Comparison of ENCODE assay signal across 1 cellular context in the genomic region with DNA sequence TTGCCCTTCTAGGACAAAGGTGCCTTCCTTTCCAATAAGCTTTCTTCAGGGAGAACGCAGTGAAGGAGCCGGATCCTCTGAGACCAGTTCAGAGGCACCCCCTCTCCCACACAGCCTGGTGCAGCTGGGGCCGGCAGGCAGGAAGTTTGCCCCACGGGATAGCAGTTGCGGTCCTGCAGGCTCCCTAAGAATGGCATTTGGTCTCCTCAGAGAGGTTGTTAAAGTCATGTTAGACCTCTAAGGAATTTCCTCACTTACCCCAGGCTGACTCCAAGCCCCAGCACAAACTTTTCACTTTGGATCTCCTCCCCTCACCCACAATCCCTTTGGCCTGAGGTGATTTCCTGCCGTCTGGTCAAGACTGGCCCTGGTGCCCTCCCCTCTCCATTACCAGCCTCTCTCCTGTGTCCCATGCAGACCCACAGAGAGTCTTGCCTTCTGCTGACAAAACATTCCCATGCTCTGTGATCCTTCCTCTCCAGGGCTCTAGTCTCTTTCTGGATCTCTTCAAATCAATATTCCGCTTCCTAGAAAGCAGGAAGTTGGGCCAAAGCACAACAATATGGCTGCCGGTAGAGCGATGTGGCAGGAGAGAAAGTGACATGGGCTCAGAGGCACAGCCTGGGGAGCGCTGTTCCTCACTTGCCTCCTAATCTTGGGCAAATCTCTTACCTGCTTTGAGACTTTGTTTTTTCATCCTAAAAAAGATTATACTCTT.
TF ChIP-seq lines count a peak whose summit lies in the region.

No MANE protein-coding gene starts in this region.

TF ChIP-seq in SK-N-SH treated with all-trans-retinoic acid at 6 μM for 48 hours, 23 proteins besides CTCF, POLR2A, EP300 and RAD21 (continued from another document):
- TF ChIP-seq, protein P1, sequence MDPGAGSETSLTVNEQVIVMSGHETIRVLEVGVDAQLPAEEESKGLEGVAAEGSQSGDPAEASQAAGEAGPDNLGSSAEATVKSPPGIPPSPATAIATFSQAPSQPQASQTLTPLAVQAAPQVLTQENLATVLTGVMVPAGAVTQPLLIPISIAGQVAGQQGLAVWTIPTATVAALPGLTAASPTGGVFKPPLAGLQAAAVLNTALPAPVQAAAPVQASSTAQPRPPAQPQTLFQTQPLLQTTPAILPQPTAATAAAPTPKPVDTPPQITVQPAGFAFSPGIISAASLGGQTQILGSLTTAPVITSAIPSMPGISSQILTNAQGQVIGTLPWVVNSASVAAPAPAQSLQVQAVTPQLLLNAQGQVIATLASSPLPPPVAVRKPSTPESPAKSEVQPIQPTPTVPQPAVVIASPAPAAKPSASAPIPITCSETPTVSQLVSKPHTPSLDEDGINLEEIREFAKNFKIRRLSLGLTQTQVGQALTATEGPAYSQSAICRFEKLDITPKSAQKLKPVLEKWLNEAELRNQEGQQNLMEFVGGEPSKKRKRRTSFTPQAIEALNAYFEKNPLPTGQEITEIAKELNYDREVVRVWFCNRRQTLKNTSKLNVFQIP (CRISPR knock-in tag; IDR thresholded peaks at IDR 0.05; ENCODE audit: borderline replicate concordance, low read depth), result no peak
- TF ChIP-seq GLIS3 (CRISPR knock-in tag; IDR thresholded peaks at IDR 0.05) (no peak), ZFP3 (CRISPR knock-in tag; IDR thresholded peaks at IDR 0.05) (no peak), ISL1 (CRISPR knock-in tag; IDR thresholded peaks at IDR 0.05) (no peak), TCF4 (CRISPR knock-in tag; IDR thresholded peaks at IDR 0.05; ENCODE audit: borderline replicate concordance) (no peak), ZNF565 (CRISPR knock-in tag; conservative IDR thresholded peaks at IDR 0.05; ENCODE audit: low read depth) (no peak), PPARA (CRISPR knock-in tag; IDR thresholded peaks at IDR 0.05; ENCODE audit: borderline replicate concordance) (no peak), RARB (CRISPR knock-in tag; IDR thresholded peaks at IDR 0.05) (no peak), BACH2 (CRISPR knock-in tag; IDR thresholded peaks at IDR 0.05; ENCODE audit: borderline replicate concordance) (no peak), ZFP30 (CRISPR knock-in tag; IDR thresholded peaks at IDR 0.05) (no peak), ZNF8 (CRISPR knock-in tag; IDR thresholded peaks at IDR 0.05) (no peak), CSDC2 (CRISPR knock-in tag; IDR thresholded peaks at IDR 0.05) (no peak), ZC3H10 (CRISPR knock-in tag; IDR thresholded peaks at IDR 0.05) (no peak), SNAI2 (CRISPR knock-in tag; IDR thresholded peaks at IDR 0.05) (no peak), ESRRG (CRISPR knock-in tag; IDR thresholded peaks at IDR 0.05) (no peak), ZNF70 (CRISPR knock-in tag; IDR thresholded peaks at IDR 0.05) (no peak)
- TF ChIP-seq, protein P2, sequence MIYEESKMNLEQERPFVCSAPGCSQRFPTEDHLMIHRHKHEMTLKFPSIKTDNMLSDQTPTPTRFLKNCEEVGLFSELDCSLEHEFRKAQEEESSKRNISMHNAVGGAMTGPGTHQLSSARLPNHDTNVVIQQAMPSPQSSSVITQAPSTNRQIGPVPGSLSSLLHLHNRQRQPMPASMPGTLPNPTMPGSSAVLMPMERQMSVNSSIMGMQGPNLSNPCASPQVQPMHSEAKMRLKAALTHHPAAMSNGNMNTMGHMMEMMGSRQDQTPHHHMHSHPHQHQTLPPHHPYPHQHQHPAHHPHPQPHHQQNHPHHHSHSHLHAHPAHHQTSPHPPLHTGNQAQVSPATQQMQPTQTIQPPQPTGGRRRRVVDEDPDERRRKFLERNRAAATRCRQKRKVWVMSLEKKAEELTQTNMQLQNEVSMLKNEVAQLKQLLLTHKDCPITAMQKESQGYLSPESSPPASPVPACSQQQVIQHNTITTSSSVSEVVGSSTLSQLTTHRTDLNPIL (CRISPR knock-in tag; IDR thresholded peaks at IDR 0.05; ENCODE audit: low read depth), result no peak
- TF ChIP-seq, protein P3, sequence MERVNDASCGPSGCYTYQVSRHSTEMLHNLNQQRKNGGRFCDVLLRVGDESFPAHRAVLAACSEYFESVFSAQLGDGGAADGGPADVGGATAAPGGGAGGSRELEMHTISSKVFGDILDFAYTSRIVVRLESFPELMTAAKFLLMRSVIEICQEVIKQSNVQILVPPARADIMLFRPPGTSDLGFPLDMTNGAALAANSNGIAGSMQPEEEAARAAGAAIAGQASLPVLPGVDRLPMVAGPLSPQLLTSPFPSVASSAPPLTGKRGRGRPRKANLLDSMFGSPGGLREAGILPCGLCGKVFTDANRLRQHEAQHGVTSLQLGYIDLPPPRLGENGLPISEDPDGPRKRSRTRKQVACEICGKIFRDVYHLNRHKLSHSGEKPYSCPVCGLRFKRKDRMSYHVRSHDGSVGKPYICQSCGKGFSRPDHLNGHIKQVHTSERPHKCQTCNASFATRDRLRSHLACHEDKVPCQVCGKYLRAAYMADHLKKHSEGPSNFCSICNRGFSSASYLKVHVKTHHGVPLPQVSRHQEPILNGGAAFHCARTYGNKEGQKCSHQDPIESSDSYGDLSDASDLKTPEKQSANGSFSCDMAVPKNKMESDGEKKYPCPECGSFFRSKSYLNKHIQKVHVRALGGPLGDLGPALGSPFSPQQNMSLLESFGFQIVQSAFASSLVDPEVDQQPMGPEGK (CRISPR knock-in tag; IDR thresholded peaks at IDR 0.05; ENCODE audit: borderline replicate concordance), result no peak
